In genomic region chr9:72151099-72151498, GRCh38 we compare ENCODE assay signal across 17 cellular contexts. TPM values are rescaled to one million over a fixed set of nuclear protein-coding genes. Genes with fewer than 3 reads are reported as not detected.
DNase-seq lines count a peak whose midpoint lies in the region; ATAC-seq and TF ChIP-seq lines count a peak whose summit lies in the region.
"Had no signal": no experiment of that assay in that cellular context is flagged by ENCODE, and none has a peak within 500 bp of the region (broad histone marks: within the 10 kb centered on the region; RNA-seq: fewer than 3 reads in every experiment).

No MANE protein-coding gene starts in this region.

- H3K9me3 ChIP-seq in right lobe of liver = no peaks in the 10 kb centered on the region
- H3K9me3 ChIP-seq: SK-N-SH had no signal

- no peak overlapping the region for H3K27ac ChIP-seq in RWPE1
- peak overlapping the region; percentile 79 to 98 (median 96) for H3K27ac ChIP-seq in right lobe of liver
- H3K27ac ChIP-seq: HL-60 had no signal

- peak; percentile 41 for DNase-seq in RWPE1 (ENCODE audit: low spot score)
- DNase-seq in epithelial cell of esophagus (ENCODE audit: low read depth) = peak; percentile 26
- no peak for DNase-seq in right lobe of liver
- no peak for DNase-seq in stimulated activated CD4-positive, alpha-beta T cell treated with anti-CD3 and anti-CD28 coated beads, Interleukin-15, amount 100 ng/mL, for 24 hours
- DNase-seq in NCI-H2107 treated with DMSO at 0.1 percent for 48 hours (lab: John Stamatoyannopoulos, UW; ENCODE audit: unreplicated experiment) = no peak
- DNase-seq in KBM-7 = no peak
- DNase-seq: ACHN; C1 segment of cervical spinal cord; DMS79 treated with DMSO at 0.1 percent for 48 hours; HFFc6; NCI-H1092 treated with DMSO at 0.1 percent for 48 hours; NCI-H2081; NK-92 treated with Interleukin-12 subunit alpha and Interleukin-12 subunit beta, amount 100 ng/mL, for 24 hours; SHP77 treated with DMSO at 0.1 percent for 48 hours; SK-N-SH had no signal

- intact Hi-C loops in right lobe of liver (cut with DNase I) = no loop called here

- no peaks in the 10 kb centered on the region for H3K27me3 ChIP-seq in right lobe of liver

- CTCF ChIA-PET in RWPE1 (lab: Yijun Ruan, JAX) = interaction anchor here (0.8 kb wide), 1 partner anchor 15 kb away, joined by 4 read pairs; no protein-coding TSS in a partner anchor

- POLR2A ChIA-PET in RWPE1 (lab: Yijun Ruan, JAX; ENCODE audit: low non-redundant PET) = no interaction called here

- in situ Hi-C loops in KBM-7 (cut with MboI; ENCODE audit: low pct_unique_long_range_greater_than_20kb, low sequenced_read_pairs) = no loop called here

- peak; percentile 22 for TF ChIP-seq POLR2A in right lobe of liver (IDR thresholded peaks at IDR 0.05)

- H3K36me3 ChIP-seq in right lobe of liver = no peaks in the 10 kb centered on the region

- H3K4me3 ChIP-seq in epithelial cell of esophagus (ENCODE audit: low read length) (no peak overlapping the region), right lobe of liver (peak overlapping the region; percentile 72 to 87 (median 87))

- H3K4me1 ChIP-seq in right lobe of liver = peaks cover 0 to 27% (median 6%) of the 10 kb centered on the region in 4 donors

- ATAC-seq in right lobe of liver (peak in 1 of 4 donors; percentile 6), HG03039 (IDR thresholded peaks at IDR 0.05; ENCODE audit: unreplicated experiment) (no peak)

- TF ChIP-seq CTCF in RWPE1 (conservative IDR thresholded peaks at IDR 0.05; ENCODE audit: low read depth) (no peak), epithelial cell of esophagus (IDR thresholded peaks at IDR 0.05; ENCODE audit: insufficient read depth, low read depth, low read length, missing control alignments) (no peak), right lobe of liver (IDR thresholded peaks at IDR 0.05) (no peak)

RNA-seq across cellular contexts. Expression of gene GDA, which starts 1.9 kb away (rescaled TPM):
- 10 to 100 TPM; 26.8 to 69.6 (median 45.3) TPM for total RNA-seq in right lobe of liver
- total RNA-seq: HFFc6 had no signal

Comparison
In these comparisons a context has a peak if more than half of its experiments do, and no peak if none do; other contexts are left out.
1. DNase-seq: peak in RWPE1 (single experiment) and epithelial cell of esophagus (single experiment); none in right lobe of liver (0 of 3), stimulated activated CD4-positive, alpha-beta T cell treated with anti-CD3 and anti-CD28 coated beads, Interleukin-15, amount 100 ng/mL, for 24 hours (single experiment), NCI-H2107 treated with DMSO at 0.1 percent for 48 hours (single experiment) and KBM-7 (single experiment).